In the genomic region with DNA sequence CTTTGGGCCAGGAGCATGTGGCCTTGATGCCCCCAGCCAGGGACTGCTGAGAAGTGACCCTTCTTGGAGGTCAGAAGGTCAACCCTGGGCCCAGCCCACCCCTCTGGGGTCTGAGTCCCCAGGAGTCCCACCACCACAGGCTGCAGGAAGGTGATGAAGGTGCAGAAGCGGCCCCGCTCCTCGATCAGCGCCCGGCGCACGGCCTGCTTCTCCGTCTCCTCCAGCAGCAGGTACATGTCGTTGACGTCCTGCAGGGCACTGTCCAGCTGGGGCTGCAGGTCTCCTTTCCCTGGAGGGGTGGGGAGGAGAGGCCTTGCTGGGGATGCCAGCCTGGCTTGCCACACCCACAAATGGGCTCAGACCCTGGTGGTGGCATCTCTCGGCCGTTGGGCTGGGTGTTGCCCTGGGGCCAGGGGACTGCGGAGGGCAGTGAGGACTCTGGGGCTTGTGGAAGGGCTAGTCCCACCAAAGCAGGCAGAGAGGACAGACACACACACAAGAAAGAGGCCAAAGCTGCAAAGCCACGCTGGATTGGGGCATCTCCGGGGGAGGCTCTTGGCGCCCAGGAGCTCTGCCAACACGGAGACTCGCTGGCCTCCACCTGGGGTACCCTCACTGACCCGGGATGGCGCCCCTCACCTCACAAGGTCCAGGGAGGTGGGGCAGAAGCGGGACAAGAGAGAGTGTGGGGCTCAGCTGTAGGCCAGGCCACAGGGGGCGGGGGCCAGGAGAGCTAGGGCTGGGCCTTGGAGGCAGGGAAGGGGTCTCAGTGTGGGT, we compare ENCODE assay signal across 28 cellular contexts. TPM values are rescaled to one million over a fixed set of nuclear protein-coding genes. Genes with fewer than 3 reads are reported as not detected.
DNase-seq lines count a peak whose midpoint lies in the region; ATAC-seq and TF ChIP-seq lines count a peak whose summit lies in the region.
"Had no signal": no experiment of that assay in that cellular context is flagged by ENCODE, and none has a peak within 500 bp of the region (broad histone marks: within the 10 kb centered on the region; RNA-seq: fewer than 3 reads in every experiment).

No MANE protein-coding gene starts in this region.

- peaks cover 7% of the 10 kb centered on the region for H3K4me1 Mint-ChIP-seq in activated CD8-positive, alpha-beta memory T cell treated with anti-CD3 and anti-CD28 coated beads, Interleukin-2, amount 10 ng/mL, durations not matched to agents 7 days and 5 days
- peaks cover 19% of the 10 kb centered on the region for H3K4me1 Mint-ChIP-seq in stimulated activated effector memory CD8-positive, alpha-beta T cell treated with anti-CD3 and anti-CD28 coated beads, Interleukin-12 subunit alpha, Interleukin-12 subunit beta, amount 100 ng/mL, for 72 hours

- no peak overlapping the region for H3K4me3 Mint-ChIP-seq in activated CD8-positive, alpha-beta memory T cell treated with anti-CD3 and anti-CD28 coated beads, Interleukin-2, amount 10 ng/mL, durations not matched to agents 7 days and 5 days
- peak overlapping the region; percentile 4 for H3K4me3 Mint-ChIP-seq in stimulated activated effector memory CD8-positive, alpha-beta T cell treated with anti-CD3 and anti-CD28 coated beads, Interleukin-12 subunit alpha, Interleukin-12 subunit beta, amount 100 ng/mL, for 72 hours
- H3K4me3 Mint-ChIP-seq: activated CD4-positive, alpha-beta memory T cell treated with anti-CD3 and anti-CD28 coated beads, Interleukin-2, amount 10 ng/mL, durations not matched to agents 7 days and 5 days; GM23338 had no signal

- TF ChIP-seq POLR2A in esophagus squamous epithelium (IDR thresholded peaks at IDR 0.05) (no peak), lower leg skin (IDR thresholded peaks at IDR 0.05) (no peak)

- H3K27ac ChIP-seq in angular gyrus (ENCODE audit: low read depth, low read length) (peak overlapping the region; percentile 70), right cardiac atrium (ENCODE audit: low read length) (no peak overlapping the region), esophagus squamous epithelium (peak overlapping the region in 1 of 4 donors; percentile 19)
- H3K27ac ChIP-seq: cardiac muscle cell, epithelial cell of prostate, neutrophil, PC-9 had no signal

- H3K4me1 ChIP-seq in right cardiac atrium (ENCODE audit: control insufficient read depth, insufficient read depth, low read length): peaks cover 9% of the 10 kb centered on the region
- H3K4me1 ChIP-seq in esophagus squamous epithelium: peaks cover 22 to 47% (median 33%) of the 10 kb centered on the region in 3 donors

- no peaks in the 10 kb centered on the region for H3K36me3 Mint-ChIP-seq in activated CD8-positive, alpha-beta memory T cell treated with anti-CD3 and anti-CD28 coated beads, Interleukin-2, amount 10 ng/mL, durations not matched to agents 7 days and 5 days
- no peaks in the 10 kb centered on the region for H3K36me3 Mint-ChIP-seq in stimulated activated effector memory CD8-positive, alpha-beta T cell treated with anti-CD3 and anti-CD28 coated beads, Interleukin-12 subunit alpha, Interleukin-12 subunit beta, amount 100 ng/mL, for 72 hours

- ATAC-seq in activated CD8-positive, alpha-beta memory T cell treated with anti-CD3 and anti-CD28 coated beads, Interleukin-2, amount 10 ng/mL, durations not matched to agents 7 days and 5 days: no peak
- ATAC-seq in right cardiac atrium: no peak
- no peak for ATAC-seq in stimulated activated effector memory CD8-positive, alpha-beta T cell treated with anti-CD3 and anti-CD28 coated beads, Interleukin-12 subunit alpha, Interleukin-12 subunit beta, amount 100 ng/mL, for 72 hours
- ATAC-seq: activated CD4-positive, CD25-positive, alpha-beta regulatory T cell treated with anti-CD3 and anti-CD28 coated beads, Interleukin-2, amount 50 U/mL, for 24 hours had no signal

- intact Hi-C loops in right cardiac atrium (cut with DNase I) (loop anchor here in 1 of 4 donors (5.0 kb wide), 1 partner anchor 89 kb away; no protein-coding TSS in a partner anchor), esophagus squamous epithelium (cut with DNase I) (loop anchor here (5.0 kb wide), 1 partner anchor 94 kb away; no protein-coding TSS in a partner anchor), lower leg skin (cut with DNase I; ENCODE audit: low total_unique reads) (no loop called here)

- H3K4me3 ChIP-seq in right cardiac atrium (ENCODE audit: low read length) (no peak overlapping the region), esophagus squamous epithelium (no peak overlapping the region), lower leg skin (ENCODE audit: low read depth, poor library complexity, severe bottlenecking) (no peak overlapping the region)
- H3K4me3 ChIP-seq: adrenal gland, cardiac muscle cell, GM23338, lung, PC-9, skin epidermis had no signal

- DNase-seq in activated CD8-positive, alpha-beta memory T cell treated with anti-CD3 and anti-CD28 coated beads, Interleukin-2, amount 10 ng/mL, durations not matched to agents 7 days and 5 days: no peak
- no peak for DNase-seq in activated CD8-positive, alpha-beta memory T cell treated with anti-CD3 and anti-CD28 coated beads, Interleukin-2, amount 50 U/mL, for 4 hours
- peak; percentile 12 to 63 (median 55) for DNase-seq in right cardiac atrium
- no peak for DNase-seq in stimulated activated effector memory CD8-positive, alpha-beta T cell treated with anti-CD3 and anti-CD28 coated beads, Interleukin-12 subunit alpha, Interleukin-12 subunit beta, amount 100 ng/mL, for 72 hours (ENCODE audit: low spot score in 2 of 2)
- no peak for DNase-seq in esophagus squamous epithelium (lab: John Stamatoyannopoulos, UW)
- no peak for DNase-seq in iPS-NIHi7 (ENCODE audit: extremely low spot score)
- no peak for DNase-seq in lower leg skin (ENCODE audit: low spot score in 2 of 2)
- DNase-seq: activated CD4-positive, alpha-beta memory T cell treated with anti-CD3 and anti-CD28 coated beads, Interleukin-2, amount 10 ng/mL, durations not matched to agents 7 days and 5 days; activated gamma-delta T cell; activated T-cell treated with anti-CD3 and anti-CD28 coated beads, Interleukin-2, amount 50 U/mL, for 1 hour; adrenal gland; DMS53; foreskin fibroblast; KBM-7; NCI-H1436 treated with DMSO at 0.1 percent for 48 hours; NCI-H510A treated with DMSO at 0.1 percent for 48 hours; PC-9; SIG-M5; stimulated activated CD4-positive, alpha-beta T cell treated with anti-CD3 and anti-CD28 coated beads, Interleukin-1b, Interleukin-23, amount 100 ng/mL, for 48 hours; SW 1271 had no signal

- peaks cover 30 to 82% (median 46%) of the 10 kb centered on the region in 3 donors for H3K36me3 ChIP-seq in esophagus squamous epithelium
- H3K36me3 ChIP-seq: neutrophil had no signal

- TF ChIP-seq CTCF in esophagus squamous epithelium (IDR thresholded peaks at IDR 0.05): no peak
- TF ChIP-seq CTCF in lower leg skin (IDR thresholded peaks at IDR 0.05): no peak

- H3K27me3 ChIP-seq in right cardiac atrium (ENCODE audit: control insufficient read depth, insufficient read depth): no peaks in the 10 kb centered on the region
- H3K27me3 ChIP-seq in esophagus squamous epithelium: no peaks in the 10 kb centered on the region
- H3K27me3 ChIP-seq: adrenal gland, cardiac muscle cell, neutrophil had no signal

- no peaks in the 10 kb centered on the region for H3K9me3 ChIP-seq in right cardiac atrium (ENCODE audit: control insufficient read depth, low read length)
- no peaks in the 10 kb centered on the region for H3K9me3 ChIP-seq in esophagus squamous epithelium
- H3K9me3 ChIP-seq: adrenal gland, neutrophil had no signal

- no peaks in the 10 kb centered on the region for H3K9me3 Mint-ChIP-seq in activated CD8-positive, alpha-beta memory T cell treated with anti-CD3 and anti-CD28 coated beads, Interleukin-2, amount 10 ng/mL, durations not matched to agents 7 days and 5 days (ENCODE audit: low read depth)
- H3K9me3 Mint-ChIP-seq in stimulated activated effector memory CD8-positive, alpha-beta T cell treated with anti-CD3 and anti-CD28 coated beads, Interleukin-12 subunit alpha, Interleukin-12 subunit beta, amount 100 ng/mL, for 72 hours: no peaks in the 10 kb centered on the region
- H3K9me3 Mint-ChIP-seq: activated CD4-positive, alpha-beta memory T cell treated with anti-CD3 and anti-CD28 coated beads, Interleukin-2, amount 10 ng/mL, durations not matched to agents 7 days and 5 days; GM23338 had no signal

- peak overlapping the region; percentile 5 for H3K27ac Mint-ChIP-seq in activated CD8-positive, alpha-beta memory T cell treated with anti-CD3 and anti-CD28 coated beads, Interleukin-2, amount 10 ng/mL, durations not matched to agents 7 days and 5 days
- H3K27ac Mint-ChIP-seq in stimulated activated effector memory CD8-positive, alpha-beta T cell treated with anti-CD3 and anti-CD28 coated beads, Interleukin-12 subunit alpha, Interleukin-12 subunit beta, amount 100 ng/mL, for 72 hours: no peak overlapping the region
- H3K27ac Mint-ChIP-seq: activated CD4-positive, alpha-beta memory T cell treated with anti-CD3 and anti-CD28 coated beads, Interleukin-2, amount 10 ng/mL, durations not matched to agents 7 days and 5 days; GM23338 had no signal

- CTCF ChIA-PET in activated CD8-positive, alpha-beta memory T cell treated with anti-CD3 and anti-CD28 coated beads, Interleukin-2, amount 10 ng/mL, durations not matched to agents 7 days and 5 days (lab: Charles Lee): interaction anchor here (1.2 to 6.6 kb wide), 5 partner anchors 9 to 112 kb away, joined by 3 to 54 read pairs (median 3); no protein-coding TSS in a partner anchor

- H3K27me3 Mint-ChIP-seq in activated CD8-positive, alpha-beta memory T cell treated with anti-CD3 and anti-CD28 coated beads, Interleukin-2, amount 10 ng/mL, durations not matched to agents 7 days and 5 days: peaks cover 6% of the 10 kb centered on the region
- H3K27me3 Mint-ChIP-seq: activated CD4-positive, alpha-beta memory T cell treated with anti-CD3 and anti-CD28 coated beads, Interleukin-2, amount 10 ng/mL, durations not matched to agents 7 days and 5 days had no signal

- 93% methylated on average over 22 of the region's 22 CpGs for WGBS in right cardiac atrium
- 83 to 84% methylated on average over 7 to 16 of the region's 22 CpGs for WGBS in esophagus squamous epithelium, 2 donors
- WGBS in lower leg skin, 2 donors: 90 to 96% methylated on average over 20 to 22 of the region's 22 CpGs

RNA-seq across cellular contexts. Expression of a gene that starts 7.5 kb away (rescaled TPM):
- 1 to 10 TPM; 1.4 to 1.7 TPM for total RNA-seq in activated CD8-positive, alpha-beta memory T cell treated with anti-CD3 and anti-CD28 coated beads, Interleukin-2, amount 10 ng/mL, durations not matched to agents 7 days and 5 days
- 10 to 100 TPM; 60.4 to 71.2 (median 67.7) TPM for total RNA-seq in right cardiac atrium
- polyA plus RNA-seq in right cardiac atrium: 47.5 TPM
- 10 to 100 TPM; 15.5 to 39.7 (median 27.5) TPM for total RNA-seq in esophagus squamous epithelium
- total RNA-seq in lower leg skin: 10 to 100 TPM; 18.4 to 55.5 (median 25.2) TPM

RNA-seq across cellular contexts. Expression of a gene that starts 31.9 kb away (rescaled TPM):
- total RNA-seq in activated CD8-positive, alpha-beta memory T cell treated with anti-CD3 and anti-CD28 coated beads, Interleukin-2, amount 10 ng/mL, durations not matched to agents 7 days and 5 days: not detected
- total RNA-seq in right cardiac atrium (1 to 10 TPM in 2 of 4 donors, under 1 TPM in 2; 0.74 to 2.1 (median 1.5) TPM), esophagus squamous epithelium (10 to 100 TPM in 2 of 4 donors, 1 to 10 TPM in 2; 3.2 to 26.6 (median 9.1) TPM), lower leg skin (100 to 1,000 TPM in 3 of 4 donors, 10 to 100 TPM in 1; 96.9 to 158 (median 129) TPM)
- 1.9 TPM for polyA plus RNA-seq in right cardiac atrium
- total RNA-seq: activated CD4-positive, alpha-beta memory T cell treated with anti-CD3 and anti-CD28 coated beads, Interleukin-2, amount 10 ng/mL, durations not matched to agents 7 days and 5 days; cardiac muscle cell; PC-9 had no signal
- polyA plus RNA-seq: cardiac muscle cell had no signal

Comparison
In these comparisons a context has a peak if more than half of its experiments do, and no peak if none do; other contexts are left out.
1. DNase-seq: peak in right cardiac atrium (3 of 3); none in activated CD8-positive, alpha-beta memory T cell treated with anti-CD3 and anti-CD28 coated beads, Interleukin-2, amount 10 ng/mL, durations not matched to agents 7 days and 5 days (single experiment), activated CD8-positive, alpha-beta memory T cell treated with anti-CD3 and anti-CD28 coated beads, Interleukin-2, amount 50 U/mL, for 4 hours (single experiment), stimulated activated effector memory CD8-positive, alpha-beta T cell treated with anti-CD3 and anti-CD28 coated beads, Interleukin-12 subunit alpha, Interleukin-12 subunit beta, amount 100 ng/mL, for 72 hours (0 of 2), esophagus squamous epithelium (single experiment), iPS-NIHi7 (single experiment) and lower leg skin (0 of 2).
2. RNA of a gene that starts 7.5 kb away (total RNA-seq): 60.4 to 71.2 TPM in right cardiac atrium, 15.5 to 39.7 TPM in esophagus squamous epithelium and 18.4 to 55.5 TPM in lower leg skin; 1.4 to 1.7 TPM in activated CD8-positive, alpha-beta memory T cell treated with anti-CD3 and anti-CD28 coated beads, Interleukin-2, amount 10 ng/mL, durations not matched to agents 7 days and 5 days; every median in the first group is over 4 times any median in the second.